Comparison of ENCODE assay signal across 7 cellular contexts in genomic region chr5:134127376-134127861, GRCh38. TPM values are rescaled to one million over a fixed set of nuclear protein-coding genes. Genes with fewer than 3 reads are reported as not detected.
A peak's percentile ranks its signal among the peaks of the same experiment; 100 is the strongest.
DNase-seq lines count a peak whose midpoint lies in the region; ATAC-seq and TF ChIP-seq lines count a peak whose summit lies in the region.

No MANE protein-coding gene starts in this region.

- DNase-seq in MG63 (peak; percentile 70), PC-3 (no peak), GM19238 (ENCODE audit: insufficient read length, low spot score) (no peak), NCI-H446 treated with DMSO at 0.1 percent for 48 hours (lab: John Stamatoyannopoulos, UW) (no peak)
- DNase-seq in central memory CD4-positive, alpha-beta T cell = peak; percentile 37
- peak; percentile 57 for DNase-seq in stimulated activated CD4-positive, alpha-beta T cell treated with anti-CD3 and anti-CD28 coated beads, Interleukin-4, amount 100 ng/mL, for 24 hours

- H3K9me3 ChIP-seq in MG63 (no peaks in the 10 kb centered on the region), PC-3 (ENCODE audit: low read length) (no peaks in the 10 kb centered on the region)

- no peak overlapping the region for H2AFZ ChIP-seq in PC-3 (ENCODE audit: low read length)

- no peak overlapping the region for H3K4me2 ChIP-seq in PC-3 (ENCODE audit: low read length)

- no peaks in the 10 kb centered on the region for H4K20me1 ChIP-seq in PC-3 (ENCODE audit: low read length)

- POLR2A ChIA-PET in PC-3 (lab: Charles Lee; ENCODE audit: unreplicated experiment) = no interaction called here

- peaks cover 29% of the 10 kb centered on the region for H3K4me1 ChIP-seq in PC-3 (ENCODE audit: insufficient read depth, low read length)

- BruUV-seq in PC-3 (replicated peaks; lab: Mats Ljungman, UMichigan) = no TSS peak

- H3K9ac ChIP-seq in PC-3 (ENCODE audit: low read length) = no peak overlapping the region

- no peak for TF ChIP-seq CTCF in PC-3 (conservative IDR thresholded peaks at IDR 0.05; ENCODE audit: low read depth, low read length)

- no peak overlapping the region for H3K27ac ChIP-seq in PC-3 (ENCODE audit: low read length)

- H3K27me3 ChIP-seq in MG63 = no peaks in the 10 kb centered on the region
- H3K27me3 ChIP-seq in PC-3 (ENCODE audit: low read length) = no peaks in the 10 kb centered on the region

- no peaks in the 10 kb centered on the region for H3K79me2 ChIP-seq in PC-3 (ENCODE audit: low read length)

- H3K36me3 ChIP-seq in MG63 (peaks cover 60% of the 10 kb centered on the region), PC-3 (ENCODE audit: low read depth, low read length) (no peaks in the 10 kb centered on the region)

- ATAC-seq in GM19395 (IDR thresholded peaks at IDR 0.05; ENCODE audit: unreplicated experiment) (peak; percentile 59), PC-3 (no peak)

- H3F3A ChIP-seq in PC-3 (ENCODE audit: low read length, unreplicated experiment) = peaks cover 5% of the 10 kb centered on the region

- CTCF ChIA-PET in PC-3 (lab: Charles Lee) = no interaction called here

- intact Hi-C loops in PC-3 (cut with micrococcal nuclease) = no loop called here

- H3K9me2 ChIP-seq in PC-3 (replicated peaks; ENCODE audit: low read length) = no peaks in the 10 kb centered on the region

- no peak overlapping the region for H3K4me3 ChIP-seq in MG63
- H3K4me3 ChIP-seq in PC-3 (ENCODE audit: low read length) = no peak overlapping the region

RNA-seq across cellular contexts. Expression of gene TCF7, which starts 12.9 kb away (rescaled TPM):
- 8.9 and 12.0 TPM in 2 replicates for total RNA-seq in MG63 (2014; rRNA removed; shearing (Covaris generic); ENCODE audit: low replicate concordance)
- 3.9 and 7.0 TPM in 2 replicates for total RNA-seq in PC-3 (2014; rRNA removed)

RNA-seq across cellular contexts. Expression of gene SKP1, which starts 49.3 kb away (rescaled TPM):
- total RNA-seq in MG63 (2014; rRNA removed; shearing (Covaris generic); ENCODE audit: low replicate concordance) = 939 and 1,191 TPM in 2 replicates
- total RNA-seq in PC-3 (2014; rRNA removed) = 197 and 220 TPM in 2 replicates

Comparison
In these comparisons a context has a peak if more than half of its experiments do, and no peak if none do; other contexts are left out.
1. DNase-seq: peak in MG63 (single experiment), central memory CD4-positive, alpha-beta T cell (single experiment) and stimulated activated CD4-positive, alpha-beta T cell treated with anti-CD3 and anti-CD28 coated beads, Interleukin-4, amount 100 ng/mL, for 24 hours (single experiment); none in PC-3 (single experiment), GM19238 (single experiment) and NCI-H446 treated with DMSO at 0.1 percent for 48 hours (single experiment).